In genomic region chr7:144384071-144384470, GRCh38 we compare ENCODE assay signal across 1 cellular context.
TF ChIP-seq lines count a peak whose summit lies in the region.

No MANE protein-coding gene starts in this region.

TF ChIP-seq in H1, 55 proteins besides CTCF, POLR2A, EP300 and RAD21:
- TF ChIP-seq FOSL1 (IDR thresholded peaks at IDR 0.05; ENCODE audit: insufficient read depth, low read depth, low read length) (no peak), POLR2AphosphoS5 (IDR thresholded peaks at IDR 0.05; ENCODE audit: low read depth, low read length) (no peak), CBX8 (IDR thresholded peaks at IDR 0.05; ENCODE audit: borderline replicate concordance, low read depth, low read length) (no peak), RNF2 (IDR thresholded peaks at IDR 0.05; ENCODE audit: borderline replicate concordance, low read depth, low read length, missing control alignments, poor library complexity, severe bottlenecking) (no peak), BRCA1 (IDR thresholded peaks at IDR 0.05; ENCODE audit: low read depth, low read length) (no peak), YY1 (IDR thresholded peaks at IDR 0.05; ENCODE audit: low read depth, low read length) (no peak), JUN (IDR thresholded peaks at IDR 0.05; ENCODE audit: low read depth, low read length) (no peak), TAF7 (optimal IDR thresholded peaks at IDR 0.05; ENCODE audit: borderline replicate concordance, low read depth, low read length) (no peak), CHD1 (IDR thresholded peaks at IDR 0.05; ENCODE audit: low read depth, low read length) (no peak), SP2 (IDR thresholded peaks at IDR 0.05; ENCODE audit: low read length) (no peak), GABPA (IDR thresholded peaks at IDR 0.05; ENCODE audit: borderline replicate concordance, insufficient read depth, low read length) (no peak), MAX (IDR thresholded peaks at IDR 0.05) (no peak), POU5F1 (IDR thresholded peaks at IDR 0.05; ENCODE audit: low read depth, low read length) (no peak), RFX5 (IDR thresholded peaks at IDR 0.05; ENCODE audit: borderline replicate concordance, low read depth, low read length) (no peak)
